ENCODE assay signal across 32 cellular contexts in genomic region chr7:122652851-122653250, GRCh38. TPM values are rescaled to one million over a fixed set of nuclear protein-coding genes. Genes with fewer than 3 reads are reported as not detected.
DNase-seq lines count a peak whose midpoint lies in the region; ATAC-seq, FAIRE-seq and TF ChIP-seq lines count a peak whose summit lies in the region.
"Had no signal": no experiment of that assay in that cellular context is flagged by ENCODE, and none has a peak within 500 bp of the region (broad histone marks: within the 10 kb centered on the region; RNA-seq: fewer than 3 reads in every experiment).

No MANE protein-coding gene starts in this region.

- H3K9me3 Mint-ChIP-seq in CD8-positive, alpha-beta memory T cell: peaks cover 0 to 3% (median 3%) of the 10 kb centered on the region in 5 donors
- H3K9me3 Mint-ChIP-seq: type B pancreatic cell had no signal

- DNase-seq in DMS153 treated with DMSO at 0.1 percent for 48 hours (lab: John Stamatoyannopoulos, UW; ENCODE audit: unreplicated experiment) (peak; percentile 21), NCI-H2029 (lab: John Stamatoyannopoulos, UW) (peak; percentile 74), H1 (ENCODE audit: low read depth in 1 of 2, low spot score in 2 of 2) (no peak), pancreas (no peak)
- no peak for DNase-seq in CD8-positive, alpha-beta memory T cell
- no peak for DNase-seq in activated CD4-positive, alpha-beta T cell treated with anti-CD3 and anti-CD28 coated beads, Interleukin-2, amount 50 U/mL, for 1 hour
- DNase-seq: activated CD4-positive, alpha-beta T cell treated with anti-CD3 and anti-CD28 coated beads for 36 hours; activated CD8-positive, alpha-beta memory T cell treated with anti-CD3 and anti-CD28 coated beads for 24 hours; activated effector memory CD4-positive, alpha-beta T cell treated with Interleukin-2 at 50 U/mL for 16 hours; activated naive CD8-positive, alpha-beta T cell treated with anti-CD3 and anti-CD28 coated beads for 36 hours; aorta; glutamatergic neuron; GOT3; mucosa of descending colon; NCI-H1092; NCI-H187; NCI-H226; NCI-H82; ovary; right cardiac atrium; spleen; stimulated activated CD4-positive, alpha-beta T cell treated with anti-CD3 and anti-CD28 coated beads, Interleukin-2, amount 100 ng/mL, for 48 hours; T-helper 17 cell had no signal

- no peaks in the 10 kb centered on the region for H4K20me1 ChIP-seq in H1 (replicated peaks in 1 of 2; ENCODE audit: control insufficient read depth in 1 of 2, insufficient read depth in 2 of 2, low read length in 2 of 2)
- H4K20me1 ChIP-seq: BLaER1 treated with 17β-estradiol and CSF1 and Interleukin-3, amounts not matched to agents 10 nM and 100 nM had no signal

- POLR2A ChIA-PET in H1 (lab: Charles Lee; ENCODE audit: partially characterized antibody): no interaction called here
- POLR2A ChIA-PET in CD8-positive, alpha-beta memory T cell (lab: Charles Lee): no interaction called here

- H3K27me3 Mint-ChIP-seq in CD8-positive, alpha-beta memory T cell: no peaks in the 10 kb centered on the region
- H3K27me3 Mint-ChIP-seq: activated CD4-positive, alpha-beta T cell treated with anti-CD3 and anti-CD28 coated beads for 36 hours; activated naive CD8-positive, alpha-beta T cell treated with anti-CD3 and anti-CD28 coated beads for 36 hours; IgD-negative memory B cell; T-helper 17 cell; type B pancreatic cell had no signal

- intact Hi-C loops in pancreas (cut with DNase I): no loop called here

- no peak overlapping the region for H2BK120ac ChIP-seq in H1 (replicated peaks; ENCODE audit: low read depth, low read length)

- H3K23me2 ChIP-seq in H1 (ENCODE audit: low read depth, low read length): no peaks in the 10 kb centered on the region

- no peak overlapping the region for H3K27ac ChIP-seq in H1 (ENCODE audit: low read depth, low read length)
- no peak overlapping the region for H3K27ac ChIP-seq in pancreas
- no peak overlapping the region for H3K27ac ChIP-seq in CD8-positive, alpha-beta memory T cell (ENCODE audit: low read depth, low read length)
- H3K27ac ChIP-seq: BLaER1 treated with 17β-estradiol and CSF1 and Interleukin-3, amounts not matched to agents 10 nM and 100 nM; ovary; spleen had no signal

- H2BK15ac ChIP-seq in H1 (ENCODE audit: low read length): no peak overlapping the region

- H3K4me1 ChIP-seq in H1 (replicated peaks in 1 of 4; ENCODE audit: control insufficient read depth in 3 of 4, insufficient read depth in 4 of 4, low read length in 3 of 4) (peaks cover 0 to 5% (median 2%) of the 10 kb centered on the region in 4 experiments; a peak in 2 of 7 replicates), pancreas (peaks cover 0 to 6% (median 0%) of the 10 kb centered on the region in 3 donors)
- no peaks in the 10 kb centered on the region for H3K4me1 ChIP-seq in CD8-positive, alpha-beta memory T cell (ENCODE audit: insufficient read depth, low read length)
- H3K4me1 ChIP-seq: BLaER1 treated with 17β-estradiol and CSF1 and Interleukin-3, amounts not matched to agents 10 nM and 100 nM; spleen had no signal

- no peak for TF ChIP-seq RAD21 in H1 (IDR thresholded peaks at IDR 0.05 in 1 of 2, conservative IDR thresholded peaks at IDR 0.05 in 1 of 2; ENCODE audit: low read depth in 2 of 2, low read length in 2 of 2)

- H3K36me3 ChIP-seq in H1 (ENCODE audit: control insufficient read depth in 2 of 4, insufficient read depth in 4 of 4, low read length in 3 of 4) (no peaks in the 10 kb centered on the region), pancreas (no peaks in the 10 kb centered on the region)
- no peaks in the 10 kb centered on the region for H3K36me3 ChIP-seq in CD8-positive, alpha-beta memory T cell (ENCODE audit: insufficient read depth, low read length)
- H3K36me3 ChIP-seq: BLaER1 treated with 17β-estradiol and CSF1 and Interleukin-3, amounts not matched to agents 10 nM and 100 nM; ovary; spleen had no signal

- 0 out of 2 replicates have a peak overlapping the region, but pooled peaks have one; percentile 38 for H2AFZ ChIP-seq in H1 (ENCODE audit: low read length)

- H3K4me3 ChIP-seq in H1 (ENCODE audit: extremely low read depth in 1 of 4, insufficient read depth in 2 of 4, low read depth in 3 of 4, low read length in 4 of 4) (no peak overlapping the region), pancreas (no peak overlapping the region)
- no peak overlapping the region for H3K4me3 ChIP-seq in CD8-positive, alpha-beta memory T cell (ENCODE audit: low read length)
- H3K4me3 ChIP-seq: BLaER1 treated with 17β-estradiol and CSF1 and Interleukin-3, amounts not matched to agents 10 nM and 100 nM; lung; mucosa of descending colon; ovary; spleen had no signal

- H3K4me1 Mint-ChIP-seq in CD8-positive, alpha-beta memory T cell: no peaks in the 10 kb centered on the region
- H3K4me1 Mint-ChIP-seq: activated CD4-positive, alpha-beta T cell treated with anti-CD3 and anti-CD28 coated beads for 36 hours; activated naive CD8-positive, alpha-beta T cell treated with anti-CD3 and anti-CD28 coated beads for 36 hours; IgD-negative memory B cell; T-helper 17 cell had no signal

- no peak for TF ChIP-seq CTCF in H1 (IDR thresholded peaks at IDR 0.05; ENCODE audit: control extremely low read depth in 1 of 3, insufficient read depth in 1 of 3, low read depth in 1 of 3, low read length in 3 of 3)
- no peak for TF ChIP-seq CTCF in pancreas (IDR thresholded peaks at IDR 0.05)

- H4K5ac ChIP-seq in H1 (ENCODE audit: insufficient read length, low read depth, low read length): no peak overlapping the region

- no peak overlapping the region for H4K91ac ChIP-seq in H1 (replicated peaks; ENCODE audit: insufficient read length, low read length)

- H3K27me3 ChIP-seq in H1 (replicated peaks in 1 of 4; ENCODE audit: control insufficient read depth in 3 of 4, extremely low read depth in 1 of 4, insufficient read depth in 3 of 4, low read length in 3 of 4) (no peaks in the 10 kb centered on the region), pancreas (no peaks in the 10 kb centered on the region)
- no peaks in the 10 kb centered on the region for H3K27me3 ChIP-seq in CD8-positive, alpha-beta memory T cell (ENCODE audit: insufficient read depth, low read length, poor library complexity, severe bottlenecking)
- H3K27me3 ChIP-seq: BLaER1 treated with 17β-estradiol and CSF1 and Interleukin-3, amounts not matched to agents 10 nM and 100 nM; ovary; spleen had no signal

- WGBS in H1 (ENCODE audit: extremely low coverage in 1 of 2, insufficient coverage in 1 of 2, insufficient read length in 1 of 2, insufficient replicate concordance in 2 of 2, low coverage in 1 of 2, low lambda C conversion rate in 2 of 2, missing lambda C conversion rate in 1 of 2), 2 experiments: 97% methylated on average over 4 of the region's 4 CpGs; no CpG with 5 or more reads in 1 of the 2 experiments
- 25 to 33% methylated on average over 4 of the region's 4 CpGs for WGBS in pancreas, 2 donors

- no peak for TF ChIP-seq EP300 in H1 (IDR thresholded peaks at IDR 0.05; ENCODE audit: borderline replicate concordance in 1 of 2, low read depth in 2 of 2, low read length in 2 of 2)

- H2BK12ac ChIP-seq in H1 (ENCODE audit: low read depth, low read length): no peak overlapping the region

- no peak overlapping the region for H4K8ac ChIP-seq in H1 (ENCODE audit: extremely low read depth, insufficient read depth, low read length)

- TF ChIP-seq POLR2A in H1 (IDR thresholded peaks at IDR 0.05; ENCODE audit: control extremely low read depth in 1 of 2, low read depth in 2 of 2, low read length in 2 of 2): no peak

- no peaks in the 10 kb centered on the region for H3K79me1 ChIP-seq in H1 (ENCODE audit: low read depth, low read length)

- no peak overlapping the region for H3K4ac ChIP-seq in H1 (replicated peaks; ENCODE audit: insufficient read length, low read depth, low read length)

- CTCF ChIA-PET in H1 (lab: Charles Lee; ENCODE audit: partially characterized antibody): interaction anchor here (0.7 kb wide), 1 partner anchor 67 kb away, joined by 3 read pairs; no protein-coding TSS in a partner anchor
- CTCF ChIA-PET in CD8-positive, alpha-beta memory T cell (lab: Charles Lee): no interaction called here

- no peak overlapping the region for H3K23ac ChIP-seq in H1 (ENCODE audit: insufficient read length)

- no peak overlapping the region for H3K9ac ChIP-seq in H1 (replicated peaks in 1 of 4; ENCODE audit: extremely low read depth in 1 of 4, low read depth in 3 of 4, low read length in 3 of 4)
- H3K9ac ChIP-seq: BLaER1 treated with 17β-estradiol and CSF1 and Interleukin-3, amounts not matched to agents 10 nM and 100 nM had no signal

- no peak overlapping the region for H3K4me3 Mint-ChIP-seq in CD8-positive, alpha-beta memory T cell
- H3K4me3 Mint-ChIP-seq: activated CD4-positive, alpha-beta T cell treated with anti-CD3 and anti-CD28 coated beads for 36 hours; activated naive CD8-positive, alpha-beta T cell treated with anti-CD3 and anti-CD28 coated beads for 36 hours; IgD-negative memory B cell; nephron; T-helper 17 cell; type B pancreatic cell had no signal

- no peak overlapping the region for H2AK5ac ChIP-seq in H1 (ENCODE audit: low read depth, low read length)

- no peak overlapping the region for H3K14ac ChIP-seq in H1 (ENCODE audit: insufficient read length)

- no peak overlapping the region for H2BK20ac ChIP-seq in H1 (ENCODE audit: low read length)

- no peak overlapping the region for H2BK5ac ChIP-seq in H1 (ENCODE audit: low read depth, low read length)

- no peak overlapping the region for H3K27ac Mint-ChIP-seq in CD8-positive, alpha-beta memory T cell
- H3K27ac Mint-ChIP-seq: activated CD4-positive, alpha-beta T cell treated with anti-CD3 and anti-CD28 coated beads for 36 hours; activated naive CD8-positive, alpha-beta T cell treated with anti-CD3 and anti-CD28 coated beads for 36 hours; IgD-negative memory B cell; nephron; T-helper 17 cell; type B pancreatic cell had no signal

- no peak overlapping the region for H3K18ac ChIP-seq in H1 (ENCODE audit: extremely low read depth, low read length)

- ATAC-seq in pancreas (peak in 3 of 4 donors; percentile 57 to 70 (median 69)), GM18502 (IDR thresholded peaks at IDR 0.05; ENCODE audit: poor library complexity, unreplicated experiment) (no peak)
- ATAC-seq: activated CD4-positive, alpha-beta T cell treated with anti-CD3 and anti-CD28 coated beads for 36 hours; mucosa of descending colon; right cardiac atrium; SK-N-SH treated with all-trans-retinoic acid at 6 μM for 48 hours; T-helper 17 cell had no signal

- no peaks in the 10 kb centered on the region for H3K79me2 ChIP-seq in H1 (ENCODE audit: control insufficient read depth in 1 of 2, insufficient read depth in 2 of 2, low read length in 2 of 2)

- H3K4me2 ChIP-seq in H1 (ENCODE audit: insufficient read depth in 1 of 2, low read depth in 2 of 2, low read length in 2 of 2): no peak overlapping the region; a peak in 1 of 4 replicates
- H3K4me2 ChIP-seq: BLaER1 treated with 17β-estradiol and CSF1 and Interleukin-3, amounts not matched to agents 10 nM and 100 nM had no signal

- no peak overlapping the region for H3K56ac ChIP-seq in H1 (replicated peaks; ENCODE audit: insufficient read length, low read depth, low read length)

- no peak for FAIRE-seq in H1 (lab: Jason Lieb, UNC)
- FAIRE-seq in pancreas (lab: Jason Lieb, UNC): no peak

- H3K9me3 ChIP-seq in H1 (ENCODE audit: insufficient read depth in 2 of 2, low read depth in 1 of 2, low read length in 1 of 2) (no peaks in the 10 kb centered on the region), pancreas (no peaks in the 10 kb centered on the region)
- no peaks in the 10 kb centered on the region for H3K9me3 ChIP-seq in CD8-positive, alpha-beta memory T cell (ENCODE audit: low read length)
- H3K9me3 ChIP-seq: ovary had no signal

- H3K36me3 Mint-ChIP-seq in CD8-positive, alpha-beta memory T cell: no peaks in the 10 kb centered on the region
- H3K36me3 Mint-ChIP-seq: activated naive CD8-positive, alpha-beta T cell treated with anti-CD3 and anti-CD28 coated beads for 36 hours; type B pancreatic cell had no signal

RNA-seq across cellular contexts. Expression of gene RNF133, which starts 46.1 kb away (rescaled TPM):
- total RNA-seq in H1 (2021; fragmentation: NEBNext Ultra II Directional; extraction: Animal tissue kit (Norgen Biotek cat#: 25700)): 0.39 TPM in 1 of 2 replicates, not detected in the other
- polyA plus RNA-seq in H1 (2011; rRNA removed) (0.09 TPM in 1 of 2 replicates, not detected in the other), pancreas (under 1 TPM in 1 of 2 donors, not detected in 1; 0.07 TPM)
- not detected for polyA plus RNA-seq in H1 (2011; cell fraction: cytosol; rRNA removed)
- polyA plus RNA-seq in H1 (2011; cell fraction: nucleus; rRNA removed): not detected
- polyA plus RNA-seq in H1 (2012, experiment 1 of 2): not detected in 4 replicates
- polyA plus RNA-seq in H1 (2012, experiment 2 of 2): not detected
- 0.06 TPM for polyA plus RNA-seq in H1 (2013, experiment 1 of 2)
- polyA plus RNA-seq in H1 (2013, experiment 2 of 2): not detected
- polyA minus RNA-seq in H1 (2011; rRNA and poly(A)+ RNA removed): 1.9 and 2.3 TPM in 2 replicates
- polyA minus RNA-seq in H1 (2011; cell fraction: cytosol; rRNA and poly(A)+ RNA removed): not detected
- polyA minus RNA-seq in H1 (2011; cell fraction: nucleus; rRNA and poly(A)+ RNA removed): 6.8 TPM
- 1 to 10 TPM in 2 of 6 donors, under 1 TPM in 4; 0.52 to 1.4 (median 0.86) TPM for total RNA-seq in pancreas
- total RNA-seq in CD8-positive, alpha-beta memory T cell: not detected
- not detected for polyA plus RNA-seq in CD8-positive, alpha-beta memory T cell
- total RNA-seq: activated CD4-positive, alpha-beta T cell treated with anti-CD3 and anti-CD28 coated beads for 36 hours; activated naive CD8-positive, alpha-beta T cell treated with anti-CD3 and anti-CD28 coated beads for 36 hours; kidney epithelial cell; T-helper 17 cell had no signal
- polyA plus RNA-seq: AG04450, IgD-negative memory B cell, spleen had no signal

RNA-seq across cellular contexts. Expression of gene RNF148, which starts 49.9 kb away (rescaled TPM):
- 0.45 TPM in 1 of 2 replicates, not detected in the other for total RNA-seq in H1 (2021; fragmentation: NEBNext Ultra II Directional; extraction: Animal tissue kit (Norgen Biotek cat#: 25700))
- polyA plus RNA-seq in H1 (2011; rRNA removed) (0.11 and 0.27 TPM in 2 replicates), pancreas (under 1 TPM; 0.28 to 0.34 TPM)
- polyA plus RNA-seq in H1 (2011; cell fraction: cytosol; rRNA removed): 0.14 TPM
- polyA plus RNA-seq in H1 (2011; cell fraction: nucleus; rRNA removed): 0.30 TPM
- polyA plus RNA-seq in H1 (2012, experiment 1 of 2): 0.13 to 0.36 TPM (median 0.19 TPM) in 3 of 4 replicates, not detected in the other
- not detected for polyA plus RNA-seq in H1 (2012, experiment 2 of 2)
- 0.10 TPM for polyA plus RNA-seq in H1 (2013, experiment 1 of 2)
- 0.13 TPM for polyA plus RNA-seq in H1 (2013, experiment 2 of 2)
- 3.2 and 8.9 TPM in 2 replicates for polyA minus RNA-seq in H1 (2011; rRNA and poly(A)+ RNA removed)
- polyA minus RNA-seq in H1 (2011; cell fraction: cytosol; rRNA and poly(A)+ RNA removed): not detected
- polyA minus RNA-seq in H1 (2011; cell fraction: nucleus; rRNA and poly(A)+ RNA removed): 16.9 TPM
- 1 to 10 TPM in 4 of 6 donors, under 1 TPM in 2; 0.67 to 1.7 (median 1.2) TPM for total RNA-seq in pancreas
- total RNA-seq in CD8-positive, alpha-beta memory T cell: not detected
- polyA plus RNA-seq in CD8-positive, alpha-beta memory T cell: not detected
- total RNA-seq: activated CD4-positive, alpha-beta T cell treated with anti-CD3 and anti-CD28 coated beads for 36 hours; activated naive CD8-positive, alpha-beta T cell treated with anti-CD3 and anti-CD28 coated beads for 36 hours; T-helper 17 cell had no signal
- polyA plus RNA-seq: AG04450, aorta, IgD-negative memory B cell had no signal

Comparison
In these comparisons a context has a peak if more than half of its experiments do, and no peak if none do; other contexts are left out.
1. DNase-seq: peak in DMS153 treated with DMSO at 0.1 percent for 48 hours (single experiment) and NCI-H2029 (single experiment); none in H1 (0 of 2), pancreas (0 of 6), CD8-positive, alpha-beta memory T cell (0 of 5) and activated CD4-positive, alpha-beta T cell treated with anti-CD3 and anti-CD28 coated beads, Interleukin-2, amount 50 U/mL, for 1 hour (single experiment).